ENCODE assay signal across 8 cellular contexts in the genomic region with DNA sequence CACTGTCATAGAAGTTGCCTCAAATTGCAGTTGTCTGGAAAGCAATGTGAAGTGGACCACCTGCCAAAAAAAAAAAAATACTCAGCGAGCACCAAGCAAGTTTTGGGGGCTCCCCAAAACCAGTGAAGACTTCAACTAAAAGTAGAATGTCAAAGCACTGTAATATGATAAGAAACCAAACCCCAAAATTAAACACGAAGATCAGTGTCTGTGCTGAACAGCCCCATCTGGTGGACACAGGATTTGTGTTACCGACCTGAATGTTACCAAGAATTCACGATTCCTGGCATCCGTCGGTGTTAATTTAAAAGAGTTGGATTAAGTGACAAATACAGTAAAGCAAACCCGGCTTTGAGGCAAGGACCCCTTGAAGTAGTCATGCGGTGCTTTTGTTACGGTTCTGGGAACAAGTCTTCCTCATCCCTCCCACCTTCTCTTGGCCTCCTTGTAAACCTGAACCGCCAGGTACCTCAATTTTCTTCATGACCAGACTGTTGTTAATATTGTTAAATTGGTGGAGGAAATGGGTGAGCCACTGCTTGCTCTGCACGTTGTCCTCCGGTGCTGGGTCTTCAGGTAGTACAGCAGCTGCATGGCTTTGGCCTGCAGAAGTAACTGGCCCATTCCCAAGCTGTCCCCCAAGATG. TPM values are rescaled to one million over a fixed set of nuclear protein-coding genes. Genes with fewer than 3 reads are reported as not detected.
DNase-seq lines count a peak whose midpoint lies in the region; ATAC-seq and TF ChIP-seq lines count a peak whose summit lies in the region.

No MANE protein-coding gene starts in this region.

- H3K27me3 ChIP-seq in hepatocyte (no peaks in the 10 kb centered on the region), smooth muscle cell (ENCODE audit: low read depth) (no peaks in the 10 kb centered on the region)

- DNase-seq in COLO829 (ENCODE audit: low spot score) (peak; percentile 66), T follicular helper cell (ENCODE audit: low read depth) (peak; percentile 43), amygdala (lab: John Stamatoyannopoulos, UW) (peak in 29 of 56 donors; percentile 2 to 74 (median 11)), hepatocyte (ENCODE audit: low spot score) (peak; percentile 62), smooth muscle cell (lab: John Stamatoyannopoulos, UW; ENCODE audit: unreplicated experiment) (no peak)

- H3F3A ChIP-seq in smooth muscle cell (ENCODE audit: low read depth): no peaks in the 10 kb centered on the region

- TF ChIP-seq CTCF in hepatocyte (IDR thresholded peaks at IDR 0.05; ENCODE audit: poor library complexity) (peak; percentile 74), smooth muscle cell (IDR thresholded peaks at IDR 0.05; ENCODE audit: borderline replicate concordance, insufficient read depth, poor library complexity, severe bottlenecking) (peak; percentile 68)

- H2AFZ ChIP-seq in hepatocyte (no peak overlapping the region), smooth muscle cell (ENCODE audit: low read depth) (no peak overlapping the region)

- H3K9ac ChIP-seq in smooth muscle cell (ENCODE audit: low read depth): no peak overlapping the region

- H3K27ac ChIP-seq in hepatocyte (no peak overlapping the region), smooth muscle cell (ENCODE audit: low read depth) (no peak overlapping the region)

- ATAC-seq in HG02759 (IDR thresholded peaks at IDR 0.05; ENCODE audit: unreplicated experiment): peak; percentile 58
- ATAC-seq in HG02973 (IDR thresholded peaks at IDR 0.05; ENCODE audit: unreplicated experiment): no peak
- no peak for ATAC-seq in GM21717 (IDR thresholded peaks at IDR 0.05; ENCODE audit: unreplicated experiment)

- H3K4me2 ChIP-seq in hepatocyte: no peak overlapping the region
- no peak overlapping the region for H3K4me2 ChIP-seq in smooth muscle cell

- H3K4me3 ChIP-seq in hepatocyte (no peak overlapping the region), smooth muscle cell (no peak overlapping the region)

- H3K4me1 ChIP-seq in hepatocyte (ENCODE audit: insufficient read depth) (no peaks in the 10 kb centered on the region), smooth muscle cell (ENCODE audit: low read depth) (no peaks in the 10 kb centered on the region)

- H3K79me2 ChIP-seq in hepatocyte (no peaks in the 10 kb centered on the region), smooth muscle cell (ENCODE audit: low read depth) (no peaks in the 10 kb centered on the region)

- H3K9me2 ChIP-seq in hepatocyte (replicated peaks; ENCODE audit: insufficient read depth): no peaks in the 10 kb centered on the region

- H4K20me1 ChIP-seq in hepatocyte (ENCODE audit: insufficient read depth, poor library complexity, severe bottlenecking): no peaks in the 10 kb centered on the region
- no peaks in the 10 kb centered on the region for H4K20me1 ChIP-seq in smooth muscle cell (ENCODE audit: low read depth)

- no peaks in the 10 kb centered on the region for H3K36me3 ChIP-seq in hepatocyte (replicated peaks; ENCODE audit: insufficient read depth, low read depth)
- no peaks in the 10 kb centered on the region for H3K36me3 ChIP-seq in smooth muscle cell (ENCODE audit: low read depth)

- 47% methylated on average over 12 of the region's 12 CpGs for WGBS in hepatocyte (ENCODE audit: low lambda C conversion rate, missing lambda C conversion rate)
- 43% methylated on average over 12 of the region's 12 CpGs for WGBS in smooth muscle cell (ENCODE audit: low lambda C conversion rate)

- H3K9me3 ChIP-seq in hepatocyte (ENCODE audit: low read depth) (no peaks in the 10 kb centered on the region), smooth muscle cell (replicated peaks; ENCODE audit: low read depth) (no peaks in the 10 kb centered on the region)

RNA-seq across cellular contexts. Expression of a gene that starts 31.3 kb away (rescaled TPM):
- total RNA-seq in hepatocyte (112 and 143 TPM in 2 replicates), smooth muscle cell (95.8 and 99.1 TPM in 2 replicates)
- polyA plus RNA-seq in hepatocyte (176 and 181 TPM in 2 replicates), smooth muscle cell (91.5 and 132 TPM in 2 replicates)

RNA-seq across cellular contexts. Expression of a gene that starts 33.7 kb away (rescaled TPM):
- total RNA-seq in hepatocyte: 12.9 and 16.1 TPM in 2 replicates
- 5.8 and 6.9 TPM in 2 replicates for polyA plus RNA-seq in hepatocyte
- total RNA-seq in smooth muscle cell: 1.1 and 2.9 TPM in 2 replicates
- polyA plus RNA-seq in smooth muscle cell: 1.2 and 2.3 TPM in 2 replicates

RNA-seq across cellular contexts. Expression of a gene that starts 57.3 kb away (rescaled TPM):
- 45.9 and 61.0 TPM in 2 replicates for total RNA-seq in hepatocyte
- polyA plus RNA-seq in hepatocyte: 55.4 and 60.7 TPM in 2 replicates
- 72.5 and 84.0 TPM in 2 replicates for total RNA-seq in smooth muscle cell
- polyA plus RNA-seq in smooth muscle cell: 79.8 and 80.5 TPM in 2 replicates

RNA-seq across cellular contexts. Expression of a gene that starts 59.9 kb away (rescaled TPM):
- 40.4 and 49.2 TPM in 2 replicates for total RNA-seq in hepatocyte
- polyA plus RNA-seq in hepatocyte: 10.1 and 10.2 TPM in 2 replicates
- total RNA-seq in smooth muscle cell: 28.5 and 35.1 TPM in 2 replicates
- polyA plus RNA-seq in smooth muscle cell: 7.0 and 7.6 TPM in 2 replicates
